ENCODE assay signal across 12 cellular contexts in genomic region chr3:41198046-41198445, GRCh38. TPM values are rescaled to one million over a fixed set of nuclear protein-coding genes. Genes with fewer than 3 reads are reported as not detected.
DNase-seq lines count a peak whose midpoint lies in the region; ATAC-seq, FAIRE-seq and TF ChIP-seq lines count a peak whose summit lies in the region.
"Had no signal": no experiment of that assay in that cellular context is flagged by ENCODE, and none has a peak within 500 bp of the region (broad histone marks: within the 10 kb centered on the region; RNA-seq: fewer than 3 reads in every experiment).

No MANE protein-coding gene starts in this region.

- no peak for TF ChIP-seq POLR2A in suprapubic skin (IDR thresholded peaks at IDR 0.05)
- TF ChIP-seq POLR2A in GM12892 (IDR thresholded peaks at IDR 0.05; ENCODE audit: low read depth, low read length), result no peak

- H3K4me3 ChIP-seq in heart right ventricle (peak overlapping the region in 8 of 10 donors; percentile 63 to 86 (median 80)), iPS-18a (ENCODE audit: low read length) (peak overlapping the region; percentile 98), suprapubic skin (peak overlapping the region; percentile 98)

- H3K27me3 ChIP-seq in heart right ventricle (no peaks in the 10 kb centered on the region), iPS-18a (ENCODE audit: control insufficient read depth, insufficient read depth, low read length) (peaks cover 10% of the 10 kb centered on the region), suprapubic skin (no peaks in the 10 kb centered on the region)
- H3K27me3 ChIP-seq: Peyer's patch, vagina had no signal

- no peak for FAIRE-seq in GM12892 (lab: Jason Lieb, UNC)
- FAIRE-seq: GM12878, kidney had no signal

- H3K36me3 ChIP-seq in heart right ventricle (no peaks in the 10 kb centered on the region), iPS-18a (ENCODE audit: control insufficient read depth, low read depth, low read length) (no peaks in the 10 kb centered on the region), suprapubic skin (no peaks in the 10 kb centered on the region)
- H3K36me3 ChIP-seq: Peyer's patch, vagina had no signal

- ATAC-seq in heart right ventricle, result no peak
- ATAC-seq in left ventricle myocardium superior, result no peak
- no peak for ATAC-seq in HG02981 (IDR thresholded peaks at IDR 0.05; ENCODE audit: unreplicated experiment)
- ATAC-seq in HG03460 (IDR thresholded peaks at IDR 0.05; ENCODE audit: unreplicated experiment), result no peak

- DNase-seq in heart right ventricle, result no peak
- no peak for DNase-seq in left ventricle myocardium superior
- DNase-seq in SW480 (ENCODE audit: low spot score), result peak; percentile 38
- DNase-seq in suprapubic skin (ENCODE audit: low spot score in 2 of 2), result no peak
- DNase-seq in GM12892 (ENCODE audit: insufficient read length), result no peak

- H3K4me1 ChIP-seq in heart right ventricle (peaks cover 0 to 31% (median 23%) of the 10 kb centered on the region in 9 donors), iPS-18a (ENCODE audit: control insufficient read depth, low read depth, low read length) (peaks cover 21% of the 10 kb centered on the region), suprapubic skin (peaks cover 28% of the 10 kb centered on the region)

- no peak for TF ChIP-seq EP300 in suprapubic skin (IDR thresholded peaks at IDR 0.05)

- H3K9me3 ChIP-seq in heart right ventricle (no peaks in the 10 kb centered on the region), iPS-18a (ENCODE audit: control insufficient read depth, low read depth, low read length) (no peaks in the 10 kb centered on the region), suprapubic skin (no peaks in the 10 kb centered on the region)
- H3K9me3 ChIP-seq: Peyer's patch, vagina had no signal

- H3K9ac ChIP-seq in iPS-18a (ENCODE audit: low read length), result no peak overlapping the region

- intact Hi-C loops in heart right ventricle (cut with DNase I), result loop anchor here in 7 of 10 donors (2.0 to 10.0 kb wide), 12 partner anchors 81 to 873 kb away; no protein-coding TSS in a partner anchor
- intact Hi-C loops in left ventricle myocardium superior (cut with micrococcal nuclease), result loop anchor here (10.0 kb wide), 1 partner anchor 613 kb away; no protein-coding TSS in a partner anchor

- WGBS in heart right ventricle, 2 donors, result 70 to 74% methylated on average over 7 of the region's 7 CpGs
- 80% methylated on average over 7 of the region's 7 CpGs for WGBS in suprapubic skin

- TF ChIP-seq CTCF in heart right ventricle (IDR thresholded peaks at IDR 0.05) (no peak), suprapubic skin (IDR thresholded peaks at IDR 0.05) (no peak)

- peak overlapping the region in 7 of 10 donors; percentile 93 to 99 (median 99) for H3K27ac ChIP-seq in heart right ventricle
- H3K27ac ChIP-seq in iPS-18a (ENCODE audit: low read length), result no peak overlapping the region
- no peak overlapping the region for H3K27ac ChIP-seq in suprapubic skin

RNA-seq across cellular contexts. Expression of gene CTNNB1, which starts 1.3 kb away (rescaled TPM):
- total RNA-seq in heart right ventricle (100 to 1,000 TPM; 148 to 218 (median 181) TPM), left ventricle myocardium superior (145 TPM), suprapubic skin (100 to 1,000 TPM; 311 to 417 (median 361) TPM)
- 100 to 1,000 TPM in 1 of 2 donors, 10 to 100 TPM in 1; 33.2 to 123 TPM for polyA plus RNA-seq in heart right ventricle
- polyA plus RNA-seq in GM12892 (2012; ENCODE audit: missing spikeins), result 86.8 TPM

Comparison
In these comparisons a context has a peak if more than half of its experiments do, and no peak if none do; other contexts are left out.
1. H3K27ac ChIP-seq: peak in heart right ventricle (7 of 10); none in iPS-18a (single experiment) and suprapubic skin (single experiment).
2. Peak in every context shown above with its lines, with median percentiles within 50 percentile points of each other: H3K4me3 ChIP-seq.